Comparison of ENCODE assay signal across 16 cellular contexts in the genomic region with DNA sequence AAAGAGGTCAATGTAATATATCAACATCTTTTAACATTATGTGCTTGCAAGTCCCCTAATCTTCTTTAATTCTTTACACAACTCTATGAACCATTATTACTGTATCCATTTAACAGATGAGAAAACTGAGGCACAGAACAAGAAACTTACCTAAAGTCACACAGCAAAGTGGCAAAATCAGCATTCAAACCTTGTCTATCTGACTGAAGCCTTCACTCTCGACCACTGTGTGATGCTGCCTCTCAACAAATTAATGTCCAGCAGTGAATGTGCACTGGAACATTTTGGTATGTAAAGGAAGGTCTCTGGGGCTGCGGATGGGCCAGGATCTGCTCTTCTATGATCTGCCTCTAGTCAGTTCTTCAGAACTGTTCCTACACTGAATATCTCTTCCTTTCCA. TPM values are rescaled to one million over a fixed set of nuclear protein-coding genes. Genes with fewer than 3 reads are reported as not detected.
DNase-seq lines count a peak whose midpoint lies in the region; FAIRE-seq and TF ChIP-seq lines count a peak whose summit lies in the region.
"Had no signal": no experiment of that assay in that cellular context is flagged by ENCODE, and none has a peak within 500 bp of the region (broad histone marks: within the 10 kb centered on the region; RNA-seq: fewer than 3 reads in every experiment).

No MANE protein-coding gene starts in this region.

- no peak overlapping the region for H2BK20ac ChIP-seq in H1 (ENCODE audit: low read length)

- H4K20me1 ChIP-seq in H1 (replicated peaks in 1 of 2; ENCODE audit: control insufficient read depth in 1 of 2, insufficient read depth in 2 of 2, low read length in 2 of 2): peaks cover 0 to 2% of the 10 kb centered on the region in 2 experiments
- peaks cover 13% of the 10 kb centered on the region for H4K20me1 ChIP-seq in neural progenitor cell (ENCODE audit: low read depth)

- no peak overlapping the region for H2BK120ac ChIP-seq in H1 (replicated peaks; ENCODE audit: low read depth, low read length)

- no peak overlapping the region for H3K14ac ChIP-seq in H1 (ENCODE audit: insufficient read length)

- H3K27me3 ChIP-seq in A673 (replicated peaks; ENCODE audit: insufficient read depth, low read depth, low read length, poor library complexity) (no peaks in the 10 kb centered on the region), SJSA1 (replicated peaks) (no peaks in the 10 kb centered on the region), H1 (replicated peaks in 1 of 4; ENCODE audit: control insufficient read depth in 3 of 4, extremely low read depth in 1 of 4, insufficient read depth in 3 of 4, low read length in 3 of 4) (no peaks in the 10 kb centered on the region), neural progenitor cell (peaks cover 36% of the 10 kb centered on the region)

- peak; percentile 39 for FAIRE-seq in H1 (lab: Jason Lieb, UNC)
- FAIRE-seq: GM12878 had no signal

- H3K27ac Mint-ChIP-seq in neural progenitor cell: peak overlapping the region; percentile 19
- H3K27ac Mint-ChIP-seq: stimulated activated naive CD8-positive, alpha-beta T cell treated with anti-CD3 and anti-CD28 coated beads, Interleukin-15, Interleukin-2, amounts not matched to agents 100 ng/mL and 50 ng/mL, for 24 hours had no signal

- H4K8ac ChIP-seq in H1 (ENCODE audit: extremely low read depth, insufficient read depth, low read length): no peak overlapping the region

- H3K79me2 ChIP-seq in H1 (ENCODE audit: control insufficient read depth in 1 of 2, insufficient read depth in 2 of 2, low read length in 2 of 2) (no peaks in the 10 kb centered on the region), neural progenitor cell (ENCODE audit: low read depth) (no peaks in the 10 kb centered on the region)

- no peak overlapping the region for H3K4ac ChIP-seq in H1 (replicated peaks; ENCODE audit: insufficient read length, low read depth, low read length)

- no peak for TF ChIP-seq RAD21 in H1 (IDR thresholded peaks at IDR 0.05 in 1 of 2, conservative IDR thresholded peaks at IDR 0.05 in 1 of 2; ENCODE audit: low read depth in 2 of 2, low read length in 2 of 2)

- H3K18ac ChIP-seq in H1 (ENCODE audit: extremely low read depth, low read length): no peak overlapping the region

- CTCF ChIA-PET in A673 (lab: Charles Lee) (no interaction called here), H1 (lab: Charles Lee; ENCODE audit: partially characterized antibody) (interaction anchor here (0.8 to 2.0 kb wide), 2 partner anchors 10 to 140 kb away, joined by 3 to 8 read pairs; no protein-coding TSS in a partner anchor)

- TF ChIP-seq POLR2A in H1 (IDR thresholded peaks at IDR 0.05; ENCODE audit: control extremely low read depth in 1 of 2, low read depth in 2 of 2, low read length in 2 of 2): no peak

- H3K27ac ChIP-seq in A673 (ENCODE audit: low read depth, low read length, poor library complexity, severe bottlenecking) (peak overlapping the region; percentile 68), SJSA1 (peak overlapping the region; percentile 95), H1 (ENCODE audit: low read depth, low read length) (no peak overlapping the region), neural progenitor cell (no peak overlapping the region)
- H3K27ac ChIP-seq: KMS-11, parathyroid adenoma, WERI-Rb-1 had no signal

- no peak for DNase-seq in A673 (ENCODE audit: low spot score)
- no peak for DNase-seq in SJSA1 (ENCODE audit: low read depth in 1 of 2, low spot score in 2 of 2)
- no peak for DNase-seq in H1 (ENCODE audit: low read depth in 1 of 2, low spot score in 2 of 2)
- DNase-seq in neural progenitor cell (ENCODE audit: low spot score): no peak
- DNase-seq in NCI-H2107 (lab: John Stamatoyannopoulos, UW): no peak
- no peak for DNase-seq in NCI-H345 treated with DMSO at 0.1 percent for 48 hours (lab: John Stamatoyannopoulos, UW; ENCODE audit: unreplicated experiment)
- DNase-seq in AG20443 (ENCODE audit: low spot score): no peak
- no peak for DNase-seq in activated CD4-positive, alpha-beta T cell treated with anti-CD3 and anti-CD28 coated beads, Interleukin-2, amount 50 U/mL, for 48 hours
- DNase-seq: activated effector memory CD4-positive, alpha-beta T cell treated with Interleukin-2 at 50 U/mL for 16 hours; aorta; NCI-H510A; WERI-Rb-1 had no signal

- H3K4me2 ChIP-seq in H1 (ENCODE audit: insufficient read depth in 1 of 2, low read depth in 2 of 2, low read length in 2 of 2): no peak overlapping the region
- H3K4me2 ChIP-seq in neural progenitor cell: no peak overlapping the region
- H3K4me2 ChIP-seq: KMS-11 had no signal

- H3F3A ChIP-seq in neural progenitor cell (ENCODE audit: low read depth): peaks cover 3% of the 10 kb centered on the region

- no peak overlapping the region for H3K23ac ChIP-seq in H1 (ENCODE audit: insufficient read length)

- no peak overlapping the region for H2BK5ac ChIP-seq in H1 (ENCODE audit: low read depth, low read length)

- no peak overlapping the region for H2AK5ac ChIP-seq in H1 (ENCODE audit: low read depth, low read length)

- TF ChIP-seq CTCF in A673 (conservative IDR thresholded peaks at IDR 0.05; ENCODE audit: low read depth, low read length) (no peak), H1 (IDR thresholded peaks at IDR 0.05; ENCODE audit: control extremely low read depth in 1 of 3, insufficient read depth in 1 of 3, low read depth in 1 of 3, low read length in 3 of 3) (no peak), neural progenitor cell (IDR thresholded peaks at IDR 0.05) (no peak)

- H4K5ac ChIP-seq in H1 (ENCODE audit: insufficient read length, low read depth, low read length): no peak overlapping the region

- POLR2A ChIA-PET in A673 (lab: Charles Lee; ENCODE audit: low non-redundant PET) (no interaction called here), H1 (lab: Charles Lee; ENCODE audit: partially characterized antibody) (no interaction called here)

- no peaks in the 10 kb centered on the region for H3K27me3 Mint-ChIP-seq in neural progenitor cell (ENCODE audit: insufficient read depth, low read depth)
- H3K27me3 Mint-ChIP-seq: stimulated activated naive CD8-positive, alpha-beta T cell treated with anti-CD3 and anti-CD28 coated beads, Interleukin-15, Interleukin-2, amounts not matched to agents 100 ng/mL and 50 ng/mL, for 24 hours had no signal

- H3K79me1 ChIP-seq in H1 (ENCODE audit: low read depth, low read length): no peaks in the 10 kb centered on the region

- intact Hi-C loops in A673 (cut with micrococcal nuclease; ENCODE audit: unreplicated experiment): no loop called here

- H3K4me1 ChIP-seq in A673 (ENCODE audit: insufficient read depth, low read length, poor library complexity, severe bottlenecking): peaks cover 15% of the 10 kb centered on the region
- peaks cover 60% of the 10 kb centered on the region for H3K4me1 ChIP-seq in SJSA1 (replicated peaks)
- no peaks in the 10 kb centered on the region for H3K4me1 ChIP-seq in H1 (replicated peaks in 1 of 4; ENCODE audit: control insufficient read depth in 3 of 4, insufficient read depth in 4 of 4, low read length in 3 of 4)
- no peaks in the 10 kb centered on the region for H3K4me1 ChIP-seq in neural progenitor cell
- H3K4me1 ChIP-seq: parathyroid adenoma had no signal

- H3K36me3 ChIP-seq in A673 (ENCODE audit: insufficient read depth, low read length, poor library complexity, severe bottlenecking) (no peaks in the 10 kb centered on the region), SJSA1 (no peaks in the 10 kb centered on the region), H1 (ENCODE audit: control insufficient read depth in 2 of 4, insufficient read depth in 4 of 4, low read length in 3 of 4) (no peaks in the 10 kb centered on the region), neural progenitor cell (no peaks in the 10 kb centered on the region)
- H3K36me3 ChIP-seq: WERI-Rb-1 had no signal

- H4K91ac ChIP-seq in H1 (replicated peaks; ENCODE audit: insufficient read length, low read length): no peak overlapping the region

- H2BK12ac ChIP-seq in H1 (ENCODE audit: low read depth, low read length): no peak overlapping the region

- no peaks in the 10 kb centered on the region for H3K23me2 ChIP-seq in H1 (ENCODE audit: low read depth, low read length)

- H2AFZ ChIP-seq in H1 (ENCODE audit: low read length) (no peak overlapping the region), neural progenitor cell (replicated peaks) (no peak overlapping the region)
- H2AFZ ChIP-seq: parathyroid adenoma had no signal

- peaks cover 14% of the 10 kb centered on the region for H3K36me3 Mint-ChIP-seq in neural progenitor cell

- H3K56ac ChIP-seq in H1 (replicated peaks; ENCODE audit: insufficient read length, low read depth, low read length): no peak overlapping the region

- no peak overlapping the region for H2BK15ac ChIP-seq in H1 (ENCODE audit: low read length)

- no peak overlapping the region for H3K4me3 Mint-ChIP-seq in neural progenitor cell
- H3K4me3 Mint-ChIP-seq: stimulated activated naive CD8-positive, alpha-beta T cell treated with anti-CD3 and anti-CD28 coated beads, Interleukin-15, Interleukin-2, amounts not matched to agents 100 ng/mL and 50 ng/mL, for 24 hours had no signal

- no peak overlapping the region for H3K4me3 ChIP-seq in A673 (ENCODE audit: low read depth, low read length, poor library complexity, severe bottlenecking)
- no peak overlapping the region for H3K4me3 ChIP-seq in SJSA1
- no peak overlapping the region for H3K4me3 ChIP-seq in H1 (ENCODE audit: extremely low read depth in 1 of 4, insufficient read depth in 2 of 4, low read depth in 3 of 4, low read length in 4 of 4)
- H3K4me3 ChIP-seq in neural progenitor cell: no peak overlapping the region
- H3K4me3 ChIP-seq: GM12878 had no signal

- H3K9me3 ChIP-seq in A673 (ENCODE audit: low read depth, low read length, poor library complexity, severe bottlenecking) (no peaks in the 10 kb centered on the region), SJSA1 (replicated peaks) (no peaks in the 10 kb centered on the region), H1 (ENCODE audit: insufficient read depth in 2 of 2, low read depth in 1 of 2, low read length in 1 of 2) (no peaks in the 10 kb centered on the region), neural progenitor cell (ENCODE audit: low read depth) (no peaks in the 10 kb centered on the region)

- no peak for TF ChIP-seq EP300 in H1 (IDR thresholded peaks at IDR 0.05; ENCODE audit: borderline replicate concordance in 1 of 2, low read depth in 2 of 2, low read length in 2 of 2)

- H3K9ac ChIP-seq in H1 (replicated peaks in 1 of 4; ENCODE audit: extremely low read depth in 1 of 4, low read depth in 3 of 4, low read length in 3 of 4) (no peak overlapping the region), neural progenitor cell (no peak overlapping the region)
- H3K9ac ChIP-seq: KMS-11, parathyroid adenoma had no signal

- peaks cover 21% of the 10 kb centered on the region for H3K9me3 Mint-ChIP-seq in neural progenitor cell
- H3K9me3 Mint-ChIP-seq: stimulated activated naive CD8-positive, alpha-beta T cell treated with anti-CD3 and anti-CD28 coated beads, Interleukin-15, Interleukin-2, amounts not matched to agents 100 ng/mL and 50 ng/mL, for 24 hours had no signal

- peaks cover 16% of the 10 kb centered on the region for H3K4me1 Mint-ChIP-seq in neural progenitor cell

- BruUV-seq in A673 (replicated peaks; lab: Mats Ljungman, UMichigan): no TSS peak

- WGBS in H1 (ENCODE audit: extremely low coverage in 1 of 2, insufficient coverage in 1 of 2, insufficient read length in 1 of 2, insufficient replicate concordance in 2 of 2, low coverage in 1 of 2, low lambda C conversion rate in 2 of 2, missing lambda C conversion rate in 1 of 2), 2 experiments: 85% methylated on average over 2 of the region's 2 CpGs; no CpG with 5 or more reads in 1 of the 2 experiments

RNA-seq across cellular contexts. Expression of a gene that starts 42.1 kb away (rescaled TPM):
- 25.1 and 28.8 TPM in 2 replicates for total RNA-seq in A673 (2021)
- 37.2 and 38.5 TPM in 2 replicates for total RNA-seq in SJSA1 (2014; rRNA removed; shearing (Covaris generic))
- 62.6 and 63.8 TPM in 2 replicates for total RNA-seq in H1 (2021; fragmentation: NEBNext Ultra II Directional; extraction: Animal tissue kit (Norgen Biotek cat#: 25700))
- polyA plus RNA-seq in H1 (2011; rRNA removed): 44.2 and 84.4 TPM in 2 replicates
- polyA plus RNA-seq in H1 (2011; cell fraction: cytosol; rRNA removed): 61.6 TPM
- 24.4 TPM for polyA plus RNA-seq in H1 (2011; cell fraction: nucleus; rRNA removed)
- polyA plus RNA-seq in H1 (2012, experiment 1 of 2): 53.0 to 122 TPM (median 59.7 TPM) in 4 replicates
- 34.4 TPM for polyA plus RNA-seq in H1 (2012, experiment 2 of 2)
- 90.8 TPM for polyA plus RNA-seq in H1 (2013, experiment 1 of 2)
- 95.5 TPM for polyA plus RNA-seq in H1 (2013, experiment 2 of 2)
- polyA minus RNA-seq in H1 (2011; rRNA and poly(A)+ RNA removed): 45.8 and 58.1 TPM in 2 replicates
- polyA minus RNA-seq in H1 (2011; cell fraction: cytosol; rRNA and poly(A)+ RNA removed): 43.3 TPM
- 26.4 TPM for polyA minus RNA-seq in H1 (2011; cell fraction: nucleus; rRNA and poly(A)+ RNA removed)
- total RNA-seq in neural progenitor cell (ENCODE audit: low replicate concordance): 35.2 and 67.4 TPM in 2 replicates

RNA-seq across cellular contexts. Expression of a gene that starts 43.4 kb away (rescaled TPM):
- total RNA-seq in A673 (2021) (32.1 and 41.5 TPM in 2 replicates), neural progenitor cell (ENCODE audit: low replicate concordance) (19.9 and 47.7 TPM in 2 replicates)
- total RNA-seq in SJSA1 (2014; rRNA removed; shearing (Covaris generic)): 4.8 and 10.3 TPM in 2 replicates
- total RNA-seq in H1 (2021; fragmentation: NEBNext Ultra II Directional; extraction: Animal tissue kit (Norgen Biotek cat#: 25700)): 24.0 and 25.7 TPM in 2 replicates
- polyA plus RNA-seq in H1 (2011; rRNA removed): 6.2 and 11.6 TPM in 2 replicates
- 11.2 TPM for polyA plus RNA-seq in H1 (2011; cell fraction: cytosol; rRNA removed)
- 13.7 TPM for polyA plus RNA-seq in H1 (2011; cell fraction: nucleus; rRNA removed)
- polyA plus RNA-seq in H1 (2012, experiment 1 of 2): 13.0 to 25.1 TPM (median 22.2 TPM) in 4 replicates
- polyA plus RNA-seq in H1 (2012, experiment 2 of 2): 1.9 TPM
- 18.6 TPM for polyA plus RNA-seq in H1 (2013, experiment 1 of 2)
- polyA plus RNA-seq in H1 (2013, experiment 2 of 2): 18.7 TPM
- 38.5 and 40.0 TPM in 2 replicates for polyA minus RNA-seq in H1 (2011; rRNA and poly(A)+ RNA removed)
- 11.2 TPM for polyA minus RNA-seq in H1 (2011; cell fraction: cytosol; rRNA and poly(A)+ RNA removed)
- 51.0 TPM for polyA minus RNA-seq in H1 (2011; cell fraction: nucleus; rRNA and poly(A)+ RNA removed)

Comparison
In these comparisons a context has a peak if more than half of its experiments do, and no peak if none do; other contexts are left out.
1. H3K27ac ChIP-seq: peak in A673 (single experiment) and SJSA1 (single experiment); none in H1 (single experiment) and neural progenitor cell (single experiment).